ENCODE assay signal across 39 cellular contexts in genomic region chr22:19494001-19494560, GRCh38. TPM values are rescaled to one million over a fixed set of nuclear protein-coding genes. Genes with fewer than 3 reads are reported as not detected.
"Had no signal": no experiment of that assay in that cellular context is flagged by ENCODE, and none has a peak within 500 bp of the region (broad histone marks: within the 10 kb centered on the region; RNA-seq: fewer than 3 reads in every experiment).

No MANE protein-coding gene starts in this region.

- H3K4me3 ChIP-seq: MG63 had no signal

- H3K9me3 ChIP-seq: MG63 had no signal

- H3K4me2 ChIP-seq: KMS-11 had no signal

- H3K9ac ChIP-seq: KMS-11 had no signal

- DNase-seq: Karpas-422, Kasumi-1, MG63, MM.1S, MV-4-11, NCI-H1048, NCI-H1092, NCI-H1092 treated with DMSO at 0.1 percent for 48 hours, NCI-H1105, NCI-H1105 treated with DMSO at 0.1 percent for 48 hours, NCI-H1417, NCI-H1417 treated with DMSO at 0.1 percent for 48 hours, NCI-H1436, NCI-H1436 treated with DMSO at 0.1 percent for 48 hours, NCI-H146, NCI-H1694, NCI-H1694 treated with DMSO at 0.1 percent for 48 hours, NCI-H187, NCI-H187 treated with DMSO at 0.1 percent for 48 hours, NCI-H1930, NCI-H2029, NCI-H2029 treated with DMSO at 0.1 percent for 48 hours, NCI-H2081, NCI-H2081 treated with DMSO at 0.1 percent for 48 hours, NCI-H2107, NCI-H2171, NCI-H2171 treated with DMSO at 0.1 percent for 48 hours, NCI-H2227 treated with DMSO at 0.1 percent for 48 hours, NCI-H226, NCI-H345, NCI-H446, NCI-H446 treated with DMSO at 0.1 percent for 48 hours, NCI-H510A, NCI-H510A treated with DMSO at 0.1 percent for 48 hours, NCI-H524 had no signal

- H3K27ac ChIP-seq: KMS-11 had no signal

- H3K27me3 ChIP-seq: MG63 had no signal

RNA-seq across cellular contexts. Expression of gene CLDN5, which starts 30.1 kb away (rescaled TPM):
- total RNA-seq: M059J, MCF 10A, NCI-H460 had no signal
